In genomic region chr12:133037207-133038005, GRCh38 we compare ENCODE assay signal across 1 cellular context.
TF ChIP-seq lines count a peak whose summit lies in the region.

Gene ZNF84, plus strand, starts transcription at chr12:133037509. Its CDS starts 3,959 bp downstream, at chr12:133041468.

TF ChIP-seq in HepG2, 621 proteins besides CTCF, POLR2A, EP300 and RAD21 (continued from another document and continues in another):
- TF ChIP-seq MLXIP (CRISPR knock-in tag; IDR thresholded peaks at IDR 0.05; ENCODE audit: borderline replicate concordance) = peak; percentile 95
- no peak for TF ChIP-seq NFYB (CRISPR knock-in tag; IDR thresholded peaks at IDR 0.05)
- no peak for TF ChIP-seq ZNF30 (CRISPR knock-in tag; IDR thresholded peaks at IDR 0.05)
- TF ChIP-seq ZFP1 (CRISPR knock-in tag; IDR thresholded peaks at IDR 0.05) = peak; percentile 76; the same call in 1 of the 2 replicates
- no peak for TF ChIP-seq KLF13 (CRISPR knock-in tag; IDR thresholded peaks at IDR 0.05)
- TF ChIP-seq EED (CRISPR knock-in tag; IDR thresholded peaks at IDR 0.05) = no peak; the same call in 1 of the 2 replicates
- no peak for TF ChIP-seq ZNF597 (CRISPR knock-in tag; IDR thresholded peaks at IDR 0.05)
- TF ChIP-seq BORCS8-MEF2B (CRISPR knock-in tag; IDR thresholded peaks at IDR 0.05) = peak; percentile 93
- 0 out of 2 replicates have a peak, but pooled peaks have one; percentile 34 for TF ChIP-seq ZNF414 (CRISPR knock-in tag; IDR thresholded peaks at IDR 0.05)
- TF ChIP-seq SSRP1 (CRISPR knock-in tag; IDR thresholded peaks at IDR 0.05) = no peak
- TF ChIP-seq ZNF773 (CRISPR knock-in tag; IDR thresholded peaks at IDR 0.05; ENCODE audit: borderline replicate concordance) = peak; percentile 37; the same call in 1 of the 2 replicates
- TF ChIP-seq ZNF383 (CRISPR knock-in tag; IDR thresholded peaks at IDR 0.05; ENCODE audit: borderline replicate concordance) = no peak
- peak; percentile 27; the same call in 1 of the 2 replicates for TF ChIP-seq ZFAT (CRISPR knock-in tag; conservative IDR thresholded peaks at IDR 0.05)
- no peak for TF ChIP-seq MAF1 (CRISPR knock-in tag; IDR thresholded peaks at IDR 0.05; ENCODE audit: borderline replicate concordance)
- no peak for TF ChIP-seq MIER2 (CRISPR knock-in tag; IDR thresholded peaks at IDR 0.05)
- TF ChIP-seq CREB3 (CRISPR knock-in tag; IDR thresholded peaks at IDR 0.05) = peak; percentile 96
- TF ChIP-seq CENPX (CRISPR knock-in tag; IDR thresholded peaks at IDR 0.05) = no peak
- TF ChIP-seq ZNF761 (CRISPR knock-in tag; conservative IDR thresholded peaks at IDR 0.05) = peak; percentile 78; the same call in 1 of the 2 replicates
- no peak for TF ChIP-seq IRF1 (CRISPR knock-in tag; IDR thresholded peaks at IDR 0.05; ENCODE audit: low read depth)
- TF ChIP-seq KDM4B (CRISPR knock-in tag; IDR thresholded peaks at IDR 0.05) = no peak
- TF ChIP-seq ZNF468 (CRISPR knock-in tag; IDR thresholded peaks at IDR 0.05) = peak; percentile 84
- TF ChIP-seq PPARG (CRISPR knock-in tag; conservative IDR thresholded peaks at IDR 0.05) = peak; percentile 44; the same call in 1 of the 2 replicates
- TF ChIP-seq SRY (CRISPR knock-in tag; IDR thresholded peaks at IDR 0.05) = peak; percentile 43; the same call in 1 of the 2 replicates
- peak; percentile 81 for TF ChIP-seq ZNF407 (CRISPR knock-in tag; IDR thresholded peaks at IDR 0.05; ENCODE audit: not compliant biosample characterization)
- TF ChIP-seq KLF12 (CRISPR knock-in tag; IDR thresholded peaks at IDR 0.05; ENCODE audit: borderline replicate concordance) = no peak; the same call in none of the 2 replicates
- TF ChIP-seq XBP1 (CRISPR knock-in tag; IDR thresholded peaks at IDR 0.05) = no peak
- peak; percentile 76 for TF ChIP-seq ZNF276 (CRISPR knock-in tag; IDR thresholded peaks at IDR 0.05; ENCODE audit: low read depth)
- TF ChIP-seq ZFP62 (CRISPR knock-in tag; IDR thresholded peaks at IDR 0.05) = no peak
- peak; percentile 37 for TF ChIP-seq ETV5 (CRISPR knock-in tag; IDR thresholded peaks at IDR 0.05; ENCODE audit: borderline replicate concordance)
- no peak for TF ChIP-seq TCF12 (IDR thresholded peaks at IDR 0.05)
- TF ChIP-seq TCF12 (CRISPR knock-in tag; IDR thresholded peaks at IDR 0.05) = peak; percentile 72
- TF ChIP-seq GLMP (CRISPR knock-in tag; IDR thresholded peaks at IDR 0.05; ENCODE audit: borderline replicate concordance) = no peak
- TF ChIP-seq HDAC2 (CRISPR knock-in tag; IDR thresholded peaks at IDR 0.05) = peak; percentile 72
- TF ChIP-seq ATM (IDR thresholded peaks at IDR 0.05; ENCODE audit: borderline replicate concordance) = no peak
- peak; percentile 96 for TF ChIP-seq ZNF709 (CRISPR knock-in tag; IDR thresholded peaks at IDR 0.05)
- TF ChIP-seq ZNF788 (CRISPR knock-in tag; IDR thresholded peaks at IDR 0.05; ENCODE audit: borderline replicate concordance) = peak; percentile 54; the same call in 1 of the 2 replicates
- no peak for TF ChIP-seq RFX5 (IDR thresholded peaks at IDR 0.05; ENCODE audit: low read depth, low read length)
- no peak for TF ChIP-seq SRSF1 (optimal IDR thresholded peaks at IDR 0.05; ENCODE audit: low read depth, low read length)
- peak; percentile 55; the same call in 1 of the 2 replicates for TF ChIP-seq ZNF44 (CRISPR knock-in tag; IDR thresholded peaks at IDR 0.05)
- TF ChIP-seq NCOA2 (CRISPR knock-in tag; IDR thresholded peaks at IDR 0.05) = peak; percentile 37
- TF ChIP-seq ZNF83 (CRISPR knock-in tag; IDR thresholded peaks at IDR 0.05; ENCODE audit: borderline replicate concordance) = 0 out of 2 replicates have a peak, but pooled peaks have one; percentile 40
- TF ChIP-seq NBN (conservative IDR thresholded peaks at IDR 0.05) = no peak
- no peak for TF ChIP-seq ZNF678 (CRISPR knock-in tag; IDR thresholded peaks at IDR 0.05)
- TF ChIP-seq ZNF121 (CRISPR knock-in tag; IDR thresholded peaks at IDR 0.05) = peak; percentile 42
- peak; percentile 92 for TF ChIP-seq SALL1 (CRISPR knock-in tag; IDR thresholded peaks at IDR 0.05)
- no peak for TF ChIP-seq WIZ (CRISPR knock-in tag; IDR thresholded peaks at IDR 0.05)
- peak; percentile 68 for TF ChIP-seq ZNF431 (CRISPR knock-in tag; IDR thresholded peaks at IDR 0.05; ENCODE audit: borderline replicate concordance, low read depth)
- TF ChIP-seq ZKSCAN1 (IDR thresholded peaks at IDR 0.05; ENCODE audit: low read length) = no peak
- TF ChIP-seq NAIF1 (CRISPR knock-in tag; IDR thresholded peaks at IDR 0.05; ENCODE audit: borderline replicate concordance) = no peak
- TF ChIP-seq MED8 (CRISPR knock-in tag; IDR thresholded peaks at IDR 0.05; ENCODE audit: insufficient replicate concordance) = peak; percentile 30
- TF ChIP-seq KDM1A (CRISPR knock-in tag; IDR thresholded peaks at IDR 0.05) = no peak
